In the genomic region with DNA sequence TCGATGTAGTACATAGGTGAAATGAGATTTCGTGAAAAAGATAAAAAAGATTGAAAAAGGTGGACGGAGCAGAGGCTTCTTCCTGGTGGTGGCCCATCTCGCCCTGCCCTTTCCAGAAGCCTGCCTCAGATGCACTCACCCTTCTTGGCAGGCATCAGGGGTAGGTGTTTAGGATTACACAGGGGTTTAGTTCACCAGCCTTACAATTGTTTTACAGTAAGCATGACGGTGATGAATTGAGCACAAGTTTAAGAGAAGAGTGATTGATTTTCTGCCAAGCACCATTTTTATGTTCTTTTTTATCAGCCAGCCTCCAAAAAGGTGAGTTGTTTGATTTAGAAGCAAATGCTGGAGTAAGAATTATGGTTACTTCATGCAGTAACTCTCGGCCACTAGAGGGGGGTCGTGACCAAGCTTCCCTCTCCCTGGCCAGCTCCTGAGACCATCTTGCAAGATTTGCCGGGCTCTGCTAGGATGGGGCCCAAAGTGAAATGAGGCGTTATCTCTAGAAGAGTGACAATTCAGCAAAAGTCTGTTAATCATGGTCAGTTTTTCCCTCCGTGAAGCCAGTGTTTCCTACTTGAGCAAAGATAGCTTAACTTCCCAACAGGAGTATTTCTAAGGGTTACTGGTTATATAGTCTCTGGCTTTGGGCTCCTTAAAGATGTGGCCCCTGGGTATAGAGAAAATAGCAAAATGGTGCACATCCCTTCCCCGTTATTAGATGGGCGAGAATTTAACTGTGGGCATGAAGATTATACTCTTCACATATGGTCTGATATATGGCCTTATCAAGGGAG, we compare ENCODE assay signal across 8 cellular contexts.
DNase-seq lines count a peak whose midpoint lies in the region; ATAC-seq, FAIRE-seq and TF ChIP-seq lines count a peak whose summit lies in the region.

No MANE protein-coding gene starts in this region.

- SMC1A ChIA-PET in GM12878 (lab: Charles Lee; ENCODE audit: uncharacterized antibody, unreplicated experiment): interaction anchor here (0.8 to 1.7 kb wide), 3 partner anchors 18 to 463 kb away, joined by 4 to 6 read pairs (median 5); no protein-coding TSS in a partner anchor

- intact Hi-C loops in GM12878 (cut with micrococcal nuclease; ENCODE audit: unreplicated experiment): loop anchor here (2.0 to 10.0 kb wide), 3 partner anchors 191 to 463 kb away; no protein-coding TSS in a partner anchor

- DNase-seq in DMS53 treated with DMSO at 0.1 percent for 48 hours (lab: John Stamatoyannopoulos, UW; ENCODE audit: unreplicated experiment) (peak; percentile 74), HFF-Myc (ENCODE audit: extremely low read depth, low read depth) (peak; percentile 66), NCI-H748 treated with DMSO at 0.1 percent for 48 hours (lab: John Stamatoyannopoulos, UW) (peak; percentile 6), GM12878 (ENCODE audit: low read depth, low spot score) (no peak), iPS DF 6.9 (ENCODE audit: low read depth, low spot score) (peak; percentile 50), NCI-H128 (lab: John Stamatoyannopoulos, UW; ENCODE audit: unreplicated experiment) (no peak)
- peak; percentile 30 for DNase-seq in stimulated activated naive CD8-positive, alpha-beta T cell treated with anti-CD3 and anti-CD28 coated beads, Interleukin-15, Interleukin-2, amounts not matched to agents 100 U/mL and 50 U/mL, for 24 hours

- H3K9me3 ChIP-seq in GM12878 (replicated peaks; ENCODE audit: control insufficient read depth, insufficient read depth, low read length) (no peaks in the 10 kb centered on the region), iPS DF 6.9 (ENCODE audit: control insufficient read depth, insufficient read depth, low read length) (no peaks in the 10 kb centered on the region)

- H3K27ac ChIP-seq in GM12878 (ENCODE audit: control insufficient read depth, insufficient read depth) (no peak overlapping the region), iPS DF 6.9 (ENCODE audit: low read length) (no peak overlapping the region)

- no peak for TF ChIP-seq POLR2A in GM12878 (IDR thresholded peaks at IDR 0.05; ENCODE audit: low read depth, low read length)

- H3K4me2 ChIP-seq in GM12878 (ENCODE audit: control insufficient read depth, insufficient read depth): no peak overlapping the region

- no peaks in the 10 kb centered on the region for H4K20me1 ChIP-seq in GM12878 (ENCODE audit: control insufficient read depth, insufficient read depth)

- in situ Hi-C loops in GM12878 (cut with MboI): no loop called here

- no peaks in the 10 kb centered on the region for H3K79me2 ChIP-seq in GM12878 (ENCODE audit: control insufficient read depth, insufficient read depth, low read length)

- no peaks in the 10 kb centered on the region for H3K27me3 ChIP-seq in GM12878 (replicated peaks in 1 of 2; ENCODE audit: control insufficient read depth in 2 of 2, insufficient read depth in 2 of 2, low read length in 1 of 2)
- H3K27me3 ChIP-seq in iPS DF 6.9 (ENCODE audit: control insufficient read depth, insufficient read depth, low read length): no peaks in the 10 kb centered on the region

- no peak overlapping the region for H3K9ac ChIP-seq in GM12878 (ENCODE audit: control insufficient read depth, insufficient read depth, low read length)

- H3K36me3 ChIP-seq in GM12878 (ENCODE audit: control insufficient read depth in 2 of 2, insufficient read depth in 2 of 2, low read length in 1 of 2) (no peaks in the 10 kb centered on the region), iPS DF 6.9 (ENCODE audit: control insufficient read depth, insufficient read depth, low read length) (no peaks in the 10 kb centered on the region)

- peak; percentile 7 for FAIRE-seq in GM12878 (lab: Jason Lieb, UNC)

- no TSS peak for BruUV-seq in GM12878 (replicated peaks; lab: Mats Ljungman, UMichigan)

- POLR2A ChIA-PET in GM12878 (lab: Charles Lee): no interaction called here

- 13% methylated on average over 12 of the region's 12 CpGs for WGBS in GM12878 (ENCODE audit: insufficient coverage, insufficient replicate concordance, low lambda C conversion rate, missing lambda C conversion rate)
- 100% methylated on average over 3 of the region's 12 CpGs for WGBS in iPS DF 6.9 (ENCODE audit: insufficient coverage, insufficient read length)

- TF ChIP-seq RAD21 in GM12878 (IDR thresholded peaks at IDR 0.05; ENCODE audit: insufficient read depth, low read depth, low read length): peak; percentile 70

- RAD21 ChIA-PET in GM12878 (lab: Charles Lee; ENCODE audit: unreplicated experiment): interaction anchor here (0.9 to 1.4 kb wide), 3 partner anchors 187 to 462 kb away, joined by 3 to 9 read pairs (median 4); no protein-coding TSS in a partner anchor

- H3K4me3 ChIP-seq in HFF-Myc (replicated peaks; ENCODE audit: low read depth, low read length): no peak overlapping the region
- no peak overlapping the region for H3K4me3 ChIP-seq in GM12878
- H3K4me3 ChIP-seq in iPS DF 6.9 (ENCODE audit: low read length): no peak overlapping the region

- peak; percentile 89 for TF ChIP-seq CTCF in HFF-Myc (IDR thresholded peaks at IDR 0.05; ENCODE audit: low read depth, low read length, missing control alignments)
- TF ChIP-seq CTCF in GM12878 (IDR thresholded peaks at IDR 0.05 in 2 of 3, conservative IDR thresholded peaks at IDR 0.05 in 1 of 3; ENCODE audit: control insufficient read depth in 2 of 3, extremely low read depth in 1 of 3, insufficient read depth in 1 of 3, low read depth in 3 of 3, low read length in 3 of 3): peak; percentile 57 to 62 (median 62)

- no peak overlapping the region for H2AFZ ChIP-seq in GM12878 (ENCODE audit: control insufficient read depth, low read depth, low read length)

- TF ChIP-seq EP300 in GM12878 (IDR thresholded peaks at IDR 0.05; ENCODE audit: borderline replicate concordance in 1 of 2, control insufficient read depth in 1 of 2, low read depth in 2 of 2, low read length in 2 of 2): no peak

- H3K4me1 ChIP-seq in GM12878 (ENCODE audit: control insufficient read depth, insufficient read depth, low read length) (no peaks in the 10 kb centered on the region), iPS DF 6.9 (ENCODE audit: control insufficient read depth, insufficient read depth, low read length) (peaks cover 3% of the 10 kb centered on the region)

- CTCF ChIA-PET in GM12878 (lab: Yijun Ruan, JAX): interaction anchor here (0.8 to 2.7 kb wide), 8 partner anchors 11 to 463 kb away, joined by 3 to 10 read pairs (median 3); no protein-coding TSS in a partner anchor

- ATAC-seq in GM12878 (peak; percentile 84), HG03378 (IDR thresholded peaks at IDR 0.05; ENCODE audit: unreplicated experiment) (no peak)
- ATAC-seq in stimulated activated naive CD8-positive, alpha-beta T cell treated with anti-CD3 and anti-CD28 coated beads, Interleukin-15, Interleukin-2, amounts not matched to agents 100 U/mL and 50 U/mL, for 24 hours: no peak

TF ChIP-seq in GM12878, 131 proteins besides CTCF, POLR2A, EP300 and RAD21:
- TF ChIP-seq RELA (IDR thresholded peaks at IDR 0.05; ENCODE audit: borderline replicate concordance, partially characterized antibody): no peak
- TF ChIP-seq SMC3 (IDR thresholded peaks at IDR 0.05; ENCODE audit: borderline replicate concordance, low read length): peak; percentile 34; the same call in 1 of the 2 replicates
TF ChIP-seq in GM12878: peak in this region for 1.

Comparison
In these comparisons a context has a peak if more than half of its experiments do, and no peak if none do; other contexts are left out.
1. DNase-seq: peak in DMS53 treated with DMSO at 0.1 percent for 48 hours (single experiment), HFF-Myc (single experiment), NCI-H748 treated with DMSO at 0.1 percent for 48 hours (single experiment), iPS DF 6.9 (single experiment) and stimulated activated naive CD8-positive, alpha-beta T cell treated with anti-CD3 and anti-CD28 coated beads, Interleukin-15, Interleukin-2, amounts not matched to agents 100 U/mL and 50 U/mL, for 24 hours (single experiment); none in GM12878 (single experiment) and NCI-H128 (single experiment).